Comparison of ENCODE assay signal across 22 cellular contexts in genomic region chr9:15468113-15468512, GRCh38. TPM values are rescaled to one million over a fixed set of nuclear protein-coding genes. Genes with fewer than 3 reads are reported as not detected.
DNase-seq lines count a peak whose midpoint lies in the region; ATAC-seq, FAIRE-seq and TF ChIP-seq lines count a peak whose summit lies in the region.
"Had no signal": no experiment of that assay in that cellular context is flagged by ENCODE, and none has a peak within 500 bp of the region (broad histone marks: within the 10 kb centered on the region; RNA-seq: fewer than 3 reads in every experiment).

No MANE protein-coding gene starts in this region.

- H3K4me3 ChIP-seq in fibroblast of villous mesenchyme (ENCODE audit: low read depth, low read length): no peak overlapping the region
- no peak overlapping the region for H3K4me3 ChIP-seq in CD8-positive, alpha-beta memory T cell (ENCODE audit: low read length)
- H3K4me3 ChIP-seq: esophagus muscularis mucosa, pancreas had no signal

- no peaks in the 10 kb centered on the region for H3K27me3 ChIP-seq in CD8-positive, alpha-beta memory T cell (ENCODE audit: insufficient read depth, low read length, poor library complexity, severe bottlenecking)
- H3K27me3 ChIP-seq: esophagus muscularis mucosa, pancreas had no signal

- ATAC-seq in GM19452 (IDR thresholded peaks at IDR 0.05; ENCODE audit: unreplicated experiment): no peak
- ATAC-seq: activated CD4-positive, CD25-positive, alpha-beta regulatory T cell treated with anti-CD3 and anti-CD28 coated beads, Interleukin-2, amount 50 U/mL, for 24 hours; activated naive CD8-positive, alpha-beta T cell treated with anti-CD3 and anti-CD28 coated beads, Interleukin-2, amount 50 U/mL, for 24 hours; sciatic nerve had no signal

- DNase-seq in A172 (ENCODE audit: low spot score) (peak; percentile 9), DMS53 (lab: John Stamatoyannopoulos, UW) (peak; percentile 63), NCI-H510A (lab: John Stamatoyannopoulos, UW) (peak; percentile 3), fibroblast of villous mesenchyme (ENCODE audit: low read depth) (peak; percentile 12), frontal cortex (ENCODE audit: low spot score in 2 of 2) (no peak)
- no peak for DNase-seq in CD8-positive, alpha-beta memory T cell
- DNase-seq: activated naive CD8-positive, alpha-beta T cell treated with anti-CD3 and anti-CD28 coated beads, Interleukin-2, amount 50 U/mL, for 24 hours; CD4-positive, alpha-beta memory T cell; DMS79 treated with DMSO at 0.1 percent for 48 hours; effector memory CD4-positive, alpha-beta T cell; GOT3; KG1; mammary epithelial cell; NCI-H2227 treated with DMSO at 0.1 percent for 48 hours; pancreas; stimulated activated CD4-positive, alpha-beta T cell treated with anti-CD3 and anti-CD28 coated beads, Interleukin-15, amount 100 ng/mL, for 24 hours; SW 1271 had no signal

- POLR2A ChIA-PET in CD8-positive, alpha-beta memory T cell (lab: Charles Lee): no interaction called here

- H3K9me3 Mint-ChIP-seq in CD8-positive, alpha-beta memory T cell: no peaks in the 10 kb centered on the region
- H3K9me3 Mint-ChIP-seq: activated naive CD8-positive, alpha-beta T cell treated with anti-CD3 and anti-CD28 coated beads, Interleukin-2, amount 50 U/mL, for 24 hours; brain; CD4-positive, alpha-beta memory T cell had no signal

- peaks cover 0 to 86% (median 19%) of the 10 kb centered on the region in 3 donors for H3K36me3 Mint-ChIP-seq in CD8-positive, alpha-beta memory T cell

- H3K4me1 Mint-ChIP-seq in CD8-positive, alpha-beta memory T cell: peaks cover 3 to 8% (median 5%) of the 10 kb centered on the region in 3 donors

- no peak for FAIRE-seq in frontal cortex (lab: Jason Lieb, UNC)
- FAIRE-seq: pancreas had no signal

- peaks cover 60% of the 10 kb centered on the region for H3K36me3 ChIP-seq in CD8-positive, alpha-beta memory T cell (ENCODE audit: insufficient read depth, low read length)
- H3K36me3 ChIP-seq: pancreas had no signal

- TF ChIP-seq CTCF in fibroblast of villous mesenchyme (IDR thresholded peaks at IDR 0.05; ENCODE audit: insufficient read depth, low read depth, low read length): no peak

- no peak overlapping the region for H3K27ac ChIP-seq in CD8-positive, alpha-beta memory T cell (ENCODE audit: low read depth, low read length)
- H3K27ac ChIP-seq: pancreas had no signal

- H3K4me1 ChIP-seq in CD8-positive, alpha-beta memory T cell (ENCODE audit: insufficient read depth, low read length): no peaks in the 10 kb centered on the region

- no peaks in the 10 kb centered on the region for H3K27me3 Mint-ChIP-seq in CD8-positive, alpha-beta memory T cell
- H3K27me3 Mint-ChIP-seq: activated naive CD8-positive, alpha-beta T cell treated with anti-CD3 and anti-CD28 coated beads, Interleukin-2, amount 50 U/mL, for 24 hours; brain; CD4-positive, alpha-beta memory T cell had no signal

- peak overlapping the region in 1 of 8 donors; percentile 46 for H3K27ac Mint-ChIP-seq in CD8-positive, alpha-beta memory T cell

- no peaks in the 10 kb centered on the region for H3K9me3 ChIP-seq in CD8-positive, alpha-beta memory T cell (ENCODE audit: low read length)
- H3K9me3 ChIP-seq: esophagus muscularis mucosa, pancreas had no signal

- H3K4me3 Mint-ChIP-seq in CD8-positive, alpha-beta memory T cell: no peak overlapping the region
- H3K4me3 Mint-ChIP-seq: activated naive CD8-positive, alpha-beta T cell treated with anti-CD3 and anti-CD28 coated beads, Interleukin-2, amount 50 U/mL, for 24 hours; brain; CD4-positive, alpha-beta memory T cell had no signal

- CTCF ChIA-PET in CD8-positive, alpha-beta memory T cell (lab: Charles Lee): interaction anchor here (1.4 kb wide), 1 partner anchor 21 kb away, joined by 3 read pairs; no protein-coding TSS in a partner anchor

RNA-seq across cellular contexts. Expression of gene PSIP1, which starts 42.7 kb away (rescaled TPM):
- total RNA-seq in A172 (2014; rRNA removed; shearing (Covaris generic)): 89.4 and 128 TPM in 2 replicates
- total RNA-seq in fibroblast of villous mesenchyme (30.3 and 38.4 TPM in 2 replicates), frontal cortex (183 TPM)
- total RNA-seq in CD8-positive, alpha-beta memory T cell: 10 to 100 TPM; 82.2 to 86.3 TPM
- 129 TPM for polyA plus RNA-seq in CD8-positive, alpha-beta memory T cell

RNA-seq across cellular contexts. Expression of gene SNAPC3, which starts 45.4 kb away (rescaled TPM):
- total RNA-seq in A172 (2014; rRNA removed; shearing (Covaris generic)): 32.1 and 33.0 TPM in 2 replicates
- total RNA-seq in fibroblast of villous mesenchyme (40.9 and 59.6 TPM in 2 replicates), frontal cortex (72.2 TPM)
- 10 to 100 TPM; 22.8 to 26.8 TPM for total RNA-seq in CD8-positive, alpha-beta memory T cell
- polyA plus RNA-seq in CD8-positive, alpha-beta memory T cell: 14.9 TPM

Comparison
In these comparisons a context has a peak if more than half of its experiments do, and no peak if none do; other contexts are left out.
1. DNase-seq: peak in A172 (single experiment), DMS53 (single experiment), NCI-H510A (single experiment) and fibroblast of villous mesenchyme (single experiment); none in CD8-positive, alpha-beta memory T cell (0 of 5) and frontal cortex (0 of 2).